19 cellular contexts compared by ENCODE assay signal in genomic region chr10:110972231-110973134, GRCh38. TPM values are rescaled to one million over a fixed set of nuclear protein-coding genes. Genes with fewer than 3 reads are reported as not detected.
A peak's percentile ranks its signal among the peaks of the same experiment; 100 is the strongest.
DNase-seq lines count a peak whose midpoint lies in the region; ATAC-seq and TF ChIP-seq lines count a peak whose summit lies in the region.
"Had no signal": no experiment of that assay in that cellular context is flagged by ENCODE, and none has a peak within 500 bp of the region (broad histone marks: within the 10 kb centered on the region; RNA-seq: fewer than 3 reads in every experiment).

No MANE protein-coding gene starts in this region.

- H3K4me1 Mint-ChIP-seq in Calu3 (ENCODE audit: low read depth, unreplicated experiment): peaks cover 9% of the 10 kb centered on the region
- no peaks in the 10 kb centered on the region for H3K4me1 Mint-ChIP-seq in nephron progenitor cell

- H3K27ac ChIP-seq in OCI-LY3 (ENCODE audit: low read length): peak overlapping the region; percentile 50
- H3K27ac ChIP-seq: KMS-11 had no signal

- CTCF ChIA-PET in Calu3 (lab: Charles Lee): no interaction called here

- H3K36me3 ChIP-seq in OCI-LY3 (replicated peaks; ENCODE audit: low read depth, low read length): peaks cover 7% of the 10 kb centered on the region

- TF ChIP-seq CTCF in Calu3 (IDR thresholded peaks at IDR 0.05; ENCODE audit: unreplicated experiment) (no peak), OCI-LY3 (IDR thresholded peaks at IDR 0.05; ENCODE audit: low read depth, low read length) (no peak), epithelial cell of esophagus (IDR thresholded peaks at IDR 0.05; ENCODE audit: insufficient read depth, low read depth, low read length, missing control alignments) (no peak), nephron progenitor cell (IDR thresholded peaks at IDR 0.05) (no peak)

- no peaks in the 10 kb centered on the region for H3K9me3 Mint-ChIP-seq in Calu3 (ENCODE audit: low read depth, unreplicated experiment)
- H3K9me3 Mint-ChIP-seq in nephron progenitor cell: no peaks in the 10 kb centered on the region
- H3K9me3 Mint-ChIP-seq: activated CD4-positive, alpha-beta T cell treated with anti-CD3 and anti-CD28 coated beads, Interleukin-2, amount 10 ng/mL, durations not matched to agents 24 days and 14 days; CD4-positive, alpha-beta T cell; immature natural killer cell had no signal

- H3K4me3 Mint-ChIP-seq in Calu3 (ENCODE audit: low read depth, unreplicated experiment) (peak overlapping the region; percentile 4), nephron progenitor cell (no peak overlapping the region)
- H3K4me3 Mint-ChIP-seq: activated CD4-positive, alpha-beta T cell treated with anti-CD3 and anti-CD28 coated beads, Interleukin-2, amount 10 ng/mL, durations not matched to agents 24 days and 14 days; activated naive CD8-positive, alpha-beta T cell treated with anti-CD3 and anti-CD28 coated beads, Interleukin-2, amount 10 ng/mL, durations not matched to agents 7 days and 5 days; CD4-positive, alpha-beta T cell; immature natural killer cell had no signal

- H3K4me2 ChIP-seq in OCI-LY3 (ENCODE audit: low read length): peak overlapping the region; percentile 61
- H3K4me2 ChIP-seq: KMS-11 had no signal

- no TSS peak for BruUV-seq in Calu3 (replicated peaks; lab: Mats Ljungman, UMichigan)

- H3K79me2 ChIP-seq in OCI-LY3 (ENCODE audit: low read length): peaks cover 88% of the 10 kb centered on the region

- peaks cover 9% of the 10 kb centered on the region; the same call in 1 of the 2 replicates for H4K20me1 ChIP-seq in OCI-LY3 (ENCODE audit: insufficient read depth, low read length)

- no peaks in the 10 kb centered on the region for H3K27me3 Mint-ChIP-seq in Calu3 (ENCODE audit: unreplicated experiment)
- H3K27me3 Mint-ChIP-seq in nephron progenitor cell (ENCODE audit: low read depth, poor library complexity): no peaks in the 10 kb centered on the region
- H3K27me3 Mint-ChIP-seq: activated CD4-positive, alpha-beta T cell treated with anti-CD3 and anti-CD28 coated beads, Interleukin-2, amount 10 ng/mL, durations not matched to agents 24 days and 14 days; activated naive CD8-positive, alpha-beta T cell treated with anti-CD3 and anti-CD28 coated beads, Interleukin-2, amount 10 ng/mL, durations not matched to agents 7 days and 5 days; CD4-positive, alpha-beta T cell had no signal

- H3K9ac ChIP-seq in OCI-LY3 (ENCODE audit: low read length): no peak overlapping the region
- H3K9ac ChIP-seq: KMS-11 had no signal

- DNase-seq in Calu3 (peak; percentile 10), epithelial cell of esophagus (ENCODE audit: low read depth) (peak; percentile 6), nephron progenitor cell (no peak)
- DNase-seq: activated CD4-positive, alpha-beta T cell treated with anti-CD3 and anti-CD28 coated beads, Interleukin-2, amount 10 ng/mL, durations not matched to agents 24 days and 14 days; activated naive CD8-positive, alpha-beta T cell treated with anti-CD3 and anti-CD28 coated beads, Interleukin-2, amount 10 ng/mL, durations not matched to agents 7 days and 5 days; activated T-cell treated with anti-CD3 and anti-CD28 coated beads, Interleukin-2, amount 50 U/mL, for 48 hours; CD4-positive, alpha-beta T cell; cerebellar nuclear complex; erythroblast; GOT3; immature natural killer cell; NCI-H187; NCI-H526; trophoblast cell had no signal

- no peak overlapping the region for H2AFZ ChIP-seq in OCI-LY3 (ENCODE audit: low read depth, low read length)

- intact Hi-C loops in Calu3 (cut with micrococcal nuclease; ENCODE audit: unreplicated experiment): no loop called here

- H3K27me3 ChIP-seq in OCI-LY3 (ENCODE audit: low read depth, low read length): no peaks in the 10 kb centered on the region

- no peaks in the 10 kb centered on the region for H3K9me3 ChIP-seq in OCI-LY3 (ENCODE audit: insufficient read depth, low read length)

- ATAC-seq in HG03460 (IDR thresholded peaks at IDR 0.05; ENCODE audit: unreplicated experiment): no peak
- ATAC-seq in GM19351 (IDR thresholded peaks at IDR 0.05; ENCODE audit: unreplicated experiment): no peak
- ATAC-seq in GM21515 (IDR thresholded peaks at IDR 0.05; ENCODE audit: unreplicated experiment): no peak

- H3K27ac Mint-ChIP-seq in Calu3 (ENCODE audit: unreplicated experiment) (no peak overlapping the region), nephron progenitor cell (peak overlapping the region; percentile 71)
- H3K27ac Mint-ChIP-seq: activated CD4-positive, alpha-beta T cell treated with anti-CD3 and anti-CD28 coated beads, Interleukin-2, amount 10 ng/mL, durations not matched to agents 24 days and 14 days; activated naive CD8-positive, alpha-beta T cell treated with anti-CD3 and anti-CD28 coated beads, Interleukin-2, amount 10 ng/mL, durations not matched to agents 7 days and 5 days; CD4-positive, alpha-beta T cell had no signal

- H3K4me3 ChIP-seq in OCI-LY3 (ENCODE audit: low read length) (no peak overlapping the region), epithelial cell of esophagus (ENCODE audit: low read length) (no peak overlapping the region)

- peaks cover 37% of the 10 kb centered on the region for H3K4me1 ChIP-seq in OCI-LY3 (ENCODE audit: low read length)

- H3K36me3 Mint-ChIP-seq in Calu3 (ENCODE audit: insufficient read depth, unreplicated experiment): peaks cover 5% of the 10 kb centered on the region
- H3K36me3 Mint-ChIP-seq in nephron progenitor cell (ENCODE audit: low read depth): peaks cover 18% of the 10 kb centered on the region

RNA-seq across cellular contexts. Expression of gene SHOC2, which starts 53.1 kb away (rescaled TPM):
- 29.9 and 33.5 TPM in 2 replicates for total RNA-seq in Calu3 (2022)

RNA-seq across cellular contexts. Expression of gene BBIP1, which starts 53.5 kb away (rescaled TPM):
- 14.8 and 15.8 TPM in 2 replicates for total RNA-seq in Calu3 (2022)
